Comparison of ENCODE assay signal across 32 cellular contexts in the genomic region with DNA sequence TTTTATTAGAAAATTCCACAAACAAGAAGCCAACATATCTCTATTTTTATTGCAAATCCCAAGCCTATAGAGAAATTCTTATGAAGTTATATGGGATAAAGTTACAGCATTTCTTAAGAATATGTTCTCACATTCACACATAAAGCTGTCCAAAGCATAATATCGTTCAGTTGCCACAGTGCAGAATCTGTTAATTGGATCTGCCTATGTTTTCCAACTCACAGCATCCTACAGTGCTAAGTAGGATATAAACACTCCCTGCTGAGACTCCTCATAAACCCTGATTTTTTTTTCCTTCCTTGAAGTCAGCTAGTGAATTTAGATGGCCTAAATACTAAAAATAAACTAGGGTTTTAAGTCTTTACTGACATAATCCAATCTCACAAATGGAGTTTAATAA.
"Had no signal": no experiment of that assay in that cellular context is flagged by ENCODE, and none has a peak within 500 bp of the region (broad histone marks: within the 10 kb centered on the region; RNA-seq: fewer than 3 reads in every experiment).

No MANE protein-coding gene starts in this region.

- H3K27ac Mint-ChIP-seq: activated B cell treated with CpG ODN at 0.5 μM for 24 hours; activated CD4-positive, alpha-beta memory T cell treated with anti-CD3 and anti-CD28 coated beads for 36 hours; activated naive CD4-positive, alpha-beta T cell treated with anti-CD3 and anti-CD28 coated beads for 36 hours; activated naive CD4-positive, alpha-beta T cell treated with anti-CD3 and anti-CD28 coated beads, Interleukin-2, amount 50 U/mL, for 72 hours; activated T-helper 1 cell treated with anti-CD3 and anti-CD28 coated beads, Interleukin-12 subunit alpha, Interleukin-12 subunit beta, Interleukin-2, Interleukin-4 antibody, amounts not matched to agents 30 ng/mL and 10 ng/mL and 1 ng/mL, durations not matched to agents 14 hours and 24 hours and 36 hours had no signal

- ATAC-seq: activated naive CD4-positive, alpha-beta T cell treated with anti-CD3 and anti-CD28 coated beads, Interleukin-2, amount 50 U/mL, for 72 hours; activated T-cell treated with anti-CD3 and anti-CD28 coated beads, Interleukin-2, amount 50 U/mL, for 4 hours; body of pancreas; PC-3 had no signal

- H3K4me3 Mint-ChIP-seq: activated B cell treated with CpG ODN at 0.5 μM for 24 hours; activated CD4-positive, alpha-beta memory T cell treated with anti-CD3 and anti-CD28 coated beads for 36 hours; activated naive CD4-positive, alpha-beta T cell treated with anti-CD3 and anti-CD28 coated beads for 36 hours; activated T-cell treated with anti-CD3 and anti-CD28 coated beads, Interleukin-2, amount 50 U/mL, for 4 hours; activated T-helper 1 cell treated with anti-CD3 and anti-CD28 coated beads, Interleukin-12 subunit alpha, Interleukin-12 subunit beta, Interleukin-2, Interleukin-4 antibody, amounts not matched to agents 30 ng/mL and 10 ng/mL and 1 ng/mL, durations not matched to agents 14 hours and 24 hours and 36 hours had no signal

- H3K27me3 ChIP-seq: adrenal gland, body of pancreas, breast epithelium, Peyer's patch had no signal

- H3K4me1 Mint-ChIP-seq: activated B cell treated with CpG ODN at 0.5 μM for 24 hours had no signal

- DNase-seq: activated B cell treated with CpG ODN at 0.5 μM for 24 hours; activated CD4-positive, alpha-beta memory T cell treated with anti-CD3 and anti-CD28 coated beads for 36 hours; activated CD4-positive, alpha-beta T cell treated with anti-CD3 and anti-CD28 coated beads for 4 hours; activated CD4-positive, alpha-beta T cell treated with anti-CD3 and anti-CD28 coated beads, Interleukin-2, amount 50 U/mL, for 1 hour; activated CD4-positive, CD25-positive, alpha-beta regulatory T cell treated with anti-CD3 and anti-CD28 coated beads, Interleukin-2, amount 50 U/mL, for 72 hours; activated CD8-positive, alpha-beta memory T cell treated with anti-CD3 and anti-CD28 coated beads, Interleukin-2, amount 50 U/mL, for 4 hours; activated gamma-delta T cell treated with Interleukin-2 at 50 U/mL for 16 hours; activated naive CD4-positive, alpha-beta T cell treated with anti-CD3 and anti-CD28 coated beads for 36 hours; activated T-cell treated with anti-CD3 and anti-CD28 coated beads for 4 hours; activated T-cell treated with anti-CD3 and anti-CD28 coated beads, Interleukin-2, amount 50 U/mL, for 4 hours; adrenal gland; body of pancreas; MM.1S; MV-4-11; NCI-H1092; NCI-H1436 treated with DMSO at 0.1 percent for 48 hours; NCI-H187 treated with DMSO at 0.1 percent for 48 hours; NCI-H345; NCI-H524 treated with DMSO at 0.1 percent for 48 hours; NK-92 treated with Interleukin-12 subunit alpha and Interleukin-12 subunit beta, amount 100 ng/mL, for 24 hours; PC-3; Peyer's patch; RPMI8226; SHP77 treated with DMSO at 0.1 percent for 48 hours; SW 1271; T-helper 1 cell; T-helper 2 cell; T-helper 9 cell had no signal

- H3K4me3 ChIP-seq: adrenal gland, body of pancreas, breast epithelium, Peyer's patch had no signal

- H3K27me3 Mint-ChIP-seq: activated B cell treated with CpG ODN at 0.5 μM for 24 hours; activated CD4-positive, alpha-beta memory T cell treated with anti-CD3 and anti-CD28 coated beads for 36 hours had no signal

- H3K9me3 Mint-ChIP-seq: activated T-helper 1 cell treated with anti-CD3 and anti-CD28 coated beads, Interleukin-12 subunit alpha, Interleukin-12 subunit beta, Interleukin-2, Interleukin-4 antibody, amounts not matched to agents 30 ng/mL and 10 ng/mL and 1 ng/mL, durations not matched to agents 14 hours and 24 hours and 36 hours had no signal

- H3K9me3 ChIP-seq: adrenal gland, body of pancreas, breast epithelium, Peyer's patch had no signal

- H3K36me3 ChIP-seq: adrenal gland, breast epithelium, Peyer's patch had no signal

- H3K27ac ChIP-seq: adrenal gland, body of pancreas, breast epithelium, Peyer's patch, VCaP had no signal

- H3K4me1 ChIP-seq: adrenal gland, body of pancreas, breast epithelium, Peyer's patch had no signal
